1 cellular context compared by ENCODE assay signal in genomic region chr22:21921184-21921721, GRCh38.
A peak's percentile ranks its signal among the peaks of the same experiment; 100 is the strongest.
TF ChIP-seq lines count a peak whose summit lies in the region.

No MANE protein-coding gene starts in this region.

TF ChIP-seq in K562, 482 proteins besides CTCF, POLR2A, EP300 and RAD21 (continued from another document):
- TF ChIP-seq CHD7 (IDR thresholded peaks at IDR 0.05; ENCODE audit: low read depth, low read length), result peak; percentile 13
- no peak for TF ChIP-seq CTBP1 (IDR thresholded peaks at IDR 0.05; ENCODE audit: borderline replicate concordance)
- no peak for TF ChIP-seq GATA2 (CRISPR knock-in tag; IDR thresholded peaks at IDR 0.05)
- TF ChIP-seq ZNF639 (CRISPR knock-in tag; conservative IDR thresholded peaks at IDR 0.05 in 1 of 2, IDR thresholded peaks at IDR 0.05 in 1 of 2), result no peak
